ENCODE assay signal across 1 cellular context in genomic region chr14:49641697-49642129, GRCh38.
TF ChIP-seq lines count a peak whose summit lies in the region.

No MANE protein-coding gene starts in this region.

TF ChIP-seq in IMR-90, 13 proteins besides CTCF, POLR2A, EP300 and RAD21 (continued from another document):
- TF ChIP-seq ELK1 (IDR thresholded peaks at IDR 0.05; ENCODE audit: borderline replicate concordance, low read depth, low read length), result no peak
- no peak for TF ChIP-seq NFE2L2 (IDR thresholded peaks at IDR 0.05; ENCODE audit: low read depth, low read length)
- TF ChIP-seq BHLHE40 (IDR thresholded peaks at IDR 0.05; ENCODE audit: low read depth, low read length), result no peak
- TF ChIP-seq USF2 (IDR thresholded peaks at IDR 0.05; ENCODE audit: low read depth, low read length), result no peak
- TF ChIP-seq RFX5 (IDR thresholded peaks at IDR 0.05; ENCODE audit: low read depth, low read length), result no peak
- TF ChIP-seq SMC3 (IDR thresholded peaks at IDR 0.05; ENCODE audit: low read depth, low read length), result no peak
- TF ChIP-seq MXI1 (IDR thresholded peaks at IDR 0.05; ENCODE audit: borderline replicate concordance, low read depth, low read length), result no peak
- no peak for TF ChIP-seq RCOR1 (IDR thresholded peaks at IDR 0.05; ENCODE audit: insufficient replicate concordance, low read length)
- no peak for TF ChIP-seq CHD1 (IDR thresholded peaks at IDR 0.05; ENCODE audit: low read depth, low read length)
- no peak for TF ChIP-seq CEBPB (IDR thresholded peaks at IDR 0.05; ENCODE audit: low read depth, low read length)
